12 cellular contexts compared by ENCODE assay signal in genomic region chr3:5010706-5011554, GRCh38. TPM values are rescaled to one million over a fixed set of nuclear protein-coding genes. Genes with fewer than 3 reads are reported as not detected.
DNase-seq lines count a peak whose midpoint lies in the region; ATAC-seq and TF ChIP-seq lines count a peak whose summit lies in the region.
"Had no signal": no experiment of that assay in that cellular context is flagged by ENCODE, and none has a peak within 500 bp of the region (broad histone marks: within the 10 kb centered on the region; RNA-seq: fewer than 3 reads in every experiment).

No MANE protein-coding gene starts in this region.

- H3K4me3 Mint-ChIP-seq in stimulated activated naive B cell treated with anti-CD40 and anti-IgM and Interleukin-4, amounts not matched to agents 10 μg/mL and 1 μg/mL and 100 μg/mL, for 72 hours, result peak overlapping the region; percentile 64 to 65

- no peaks in the 10 kb centered on the region for H3K9me3 ChIP-seq in esophagus squamous epithelium
- H3K9me3 ChIP-seq: SJSA1, tibial nerve had no signal

- H3K36me3 Mint-ChIP-seq in stimulated activated naive B cell treated with anti-CD40 and anti-IgM and Interleukin-4, amounts not matched to agents 10 μg/mL and 1 μg/mL and 100 μg/mL, for 72 hours, result peaks cover 0 to 1% of the 10 kb centered on the region in 2 donors

- DNase-seq in activated gamma-delta T cell treated with Interleukin-2 at 50 U/mL for 16 hours, result peak; percentile 20
- DNase-seq in activated gamma-delta T cell (lab: John Stamatoyannopoulos, UW), result no peak
- DNase-seq in OCI-M1 (lab: John Stamatoyannopoulos, UW), result peak; percentile 75
- no peak for DNase-seq in esophagus squamous epithelium (lab: John Stamatoyannopoulos, UW)
- DNase-seq in stimulated activated naive B cell treated with anti-CD40 and anti-IgM and Interleukin-4, amounts not matched to agents 10 μg/mL and 1 μg/mL and 100 μg/mL, for 72 hours, result no peak
- DNase-seq in NCI-H524 (lab: John Stamatoyannopoulos, UW), result no peak
- no peak for DNase-seq in iPS-NIHi7 (ENCODE audit: extremely low spot score)
- DNase-seq: activated CD4-positive, alpha-beta T cell treated with anti-CD3 and anti-CD28 coated beads, Interleukin-2, amount 50 U/mL, for 48 hours had no signal

- H3K4me1 Mint-ChIP-seq in stimulated activated naive B cell treated with anti-CD40 and anti-IgM and Interleukin-4, amounts not matched to agents 10 μg/mL and 1 μg/mL and 100 μg/mL, for 72 hours, result peaks cover 63 to 81% of the 10 kb centered on the region in 2 donors

- no peaks in the 10 kb centered on the region for H3K36me3 ChIP-seq in esophagus squamous epithelium
- H3K36me3 ChIP-seq: SJSA1, tibial nerve had no signal

- TF ChIP-seq POLR2A in esophagus squamous epithelium (IDR thresholded peaks at IDR 0.05), result no peak

- peak overlapping the region; percentile 47 to 86 (median 70) for H3K27ac ChIP-seq in esophagus squamous epithelium
- H3K27ac ChIP-seq: parathyroid adenoma, SJSA1 had no signal

- ATAC-seq in stimulated activated naive B cell treated with anti-CD40 and anti-IgM and Interleukin-4, amounts not matched to agents 10 μg/mL and 1 μg/mL and 100 μg/mL, for 72 hours (replicated peaks), result no peak
- ATAC-seq in GM18909 (IDR thresholded peaks at IDR 0.05; ENCODE audit: poor library complexity, unreplicated experiment), result no peak

- no peaks in the 10 kb centered on the region for H3K27me3 Mint-ChIP-seq in stimulated activated naive B cell treated with anti-CD40 and anti-IgM and Interleukin-4, amounts not matched to agents 10 μg/mL and 1 μg/mL and 100 μg/mL, for 72 hours

- WGBS in esophagus squamous epithelium, 2 donors, result 67 to 100% methylated on average over 3 to 6 of the region's 7 CpGs

- no peak overlapping the region for H3K4me3 ChIP-seq in esophagus squamous epithelium
- H3K4me3 ChIP-seq: SJSA1, tibial nerve had no signal

- no peaks in the 10 kb centered on the region for H3K27me3 ChIP-seq in esophagus squamous epithelium
- H3K27me3 ChIP-seq: SJSA1, tibial nerve had no signal

- no peak for TF ChIP-seq CTCF in esophagus squamous epithelium (IDR thresholded peaks at IDR 0.05)

- H3K27ac Mint-ChIP-seq in stimulated activated naive B cell treated with anti-CD40 and anti-IgM and Interleukin-4, amounts not matched to agents 10 μg/mL and 1 μg/mL and 100 μg/mL, for 72 hours, result peak overlapping the region; percentile 99

- intact Hi-C loops in esophagus squamous epithelium (cut with DNase I), result no loop called here

- H3K4me1 ChIP-seq in esophagus squamous epithelium, result peaks cover 23 to 48% (median 32%) of the 10 kb centered on the region in 3 donors
- H3K4me1 ChIP-seq: parathyroid adenoma had no signal

- no peaks in the 10 kb centered on the region for H3K9me3 Mint-ChIP-seq in stimulated activated naive B cell treated with anti-CD40 and anti-IgM and Interleukin-4, amounts not matched to agents 10 μg/mL and 1 μg/mL and 100 μg/mL, for 72 hours

RNA-seq across cellular contexts. Expression of gene BHLHE40, which starts 31.7 kb away (rescaled TPM):
- total RNA-seq in esophagus squamous epithelium, result 100 to 1,000 TPM; 124 to 194 (median 153) TPM

Comparison
In these comparisons a context has a peak if more than half of its experiments do, and no peak if none do; other contexts are left out.
1. DNase-seq: peak in activated gamma-delta T cell treated with Interleukin-2 at 50 U/mL for 16 hours (single experiment) and OCI-M1 (single experiment); none in activated gamma-delta T cell (single experiment), esophagus squamous epithelium (single experiment), stimulated activated naive B cell treated with anti-CD40 and anti-IgM and Interleukin-4, amounts not matched to agents 10 μg/mL and 1 μg/mL and 100 μg/mL, for 72 hours (single experiment), NCI-H524 (0 of 2) and iPS-NIHi7 (single experiment).